9 cellular contexts compared by ENCODE assay signal in genomic region chr5:168290902-168291280, GRCh38. TPM values are rescaled to one million over a fixed set of nuclear protein-coding genes. Genes with fewer than 3 reads are reported as not detected.
DNase-seq lines count a peak whose midpoint lies in the region; FAIRE-seq and TF ChIP-seq lines count a peak whose summit lies in the region.
"Had no signal": no experiment of that assay in that cellular context is flagged by ENCODE, and none has a peak within 500 bp of the region (broad histone marks: within the 10 kb centered on the region; RNA-seq: fewer than 3 reads in every experiment).

No MANE protein-coding gene starts in this region.

- H3K9me3 ChIP-seq in HUES6 (ENCODE audit: control insufficient read depth, insufficient read depth, low read depth, low read length) (no peaks in the 10 kb centered on the region), mucosa of rectum (ENCODE audit: control insufficient read depth in 2 of 2, low read length in 2 of 2) (no peaks in the 10 kb centered on the region), uterus (no peaks in the 10 kb centered on the region)
- H3K9me3 ChIP-seq: ovary had no signal

- peak overlapping the region; percentile 83 for H3K4me3 ChIP-seq in ACC112 (ENCODE audit: low read depth, low read length)
- H3K4me3 ChIP-seq in HUES6 (ENCODE audit: low read depth, low read length), result peak overlapping the region; percentile 63
- peak overlapping the region; percentile 61 for H3K4me3 ChIP-seq in bronchial epithelial cell (ENCODE audit: low read depth, low read length)
- H3K4me3 ChIP-seq in mucosa of rectum (ENCODE audit: low read length in 2 of 2), result peak overlapping the region; percentile 58 to 64
- H3K4me3 ChIP-seq in uterus, result no peak overlapping the region
- H3K4me3 ChIP-seq: ovary had no signal

- H3K9ac ChIP-seq in HUES6 (ENCODE audit: low read length) (no peak overlapping the region), mucosa of rectum (ENCODE audit: low read depth in 1 of 2, low read length in 2 of 2) (peak overlapping the region; percentile 56 to 60)

- H3K36me3 ChIP-seq in ACC112 (ENCODE audit: insufficient read depth, low read length) (no peaks in the 10 kb centered on the region), HUES6 (ENCODE audit: control insufficient read depth, insufficient read depth, low read length) (no peaks in the 10 kb centered on the region), bronchial epithelial cell (ENCODE audit: control insufficient read depth, insufficient read depth, low read length) (peaks cover 1% of the 10 kb centered on the region), mucosa of rectum (ENCODE audit: control insufficient read depth in 2 of 2, insufficient read depth in 2 of 2, low read length in 2 of 2) (no peaks in the 10 kb centered on the region), uterus (no peaks in the 10 kb centered on the region)
- H3K36me3 ChIP-seq: ovary had no signal

- peak overlapping the region; percentile 83 for H2AFZ ChIP-seq in ACC112 (ENCODE audit: low read length, unreplicated experiment)

- DNase-seq in bronchial epithelial cell (ENCODE audit: low read depth), result no peak
- DNase-seq in activated effector memory CD4-positive, alpha-beta T cell treated with anti-CD3 and anti-CD28 coated beads, Interleukin-2, amount 50 U/mL, for 16 hours, result no peak
- DNase-seq in NOMO-1 treated with dmso at 0.1 percent for 144 hours (lab: John Stamatoyannopoulos, UW; ENCODE audit: unreplicated experiment), result no peak
- DNase-seq in uterus, result no peak
- no peak for DNase-seq in SW480 (ENCODE audit: low spot score)

- no peak for FAIRE-seq in bronchial epithelial cell (lab: Jason Lieb, UNC)

- H3K4me1 ChIP-seq in ACC112 (ENCODE audit: control insufficient read depth, insufficient read depth, low read length, unreplicated experiment), result peaks cover 12% of the 10 kb centered on the region
- peaks cover 31% of the 10 kb centered on the region for H3K4me1 ChIP-seq in HUES6 (ENCODE audit: control insufficient read depth, insufficient read depth, low read length)
- peaks cover 6 to 13% of the 10 kb centered on the region in 2 donors for H3K4me1 ChIP-seq in mucosa of rectum (ENCODE audit: control insufficient read depth in 2 of 2, insufficient read depth in 2 of 2, low read length in 2 of 2)
- peaks cover 0 to 7% of the 10 kb centered on the region in 2 donors for H3K4me1 ChIP-seq in uterus

- H3K27ac ChIP-seq in ACC112 (ENCODE audit: low read depth, low read length), result no peak overlapping the region
- H3K27ac ChIP-seq in HUES6 (ENCODE audit: low read depth, low read length), result no peak overlapping the region
- H3K27ac ChIP-seq in mucosa of rectum (ENCODE audit: low read depth in 2 of 2, low read length in 2 of 2), result peak overlapping the region; percentile 52 to 60
- no peak overlapping the region for H3K27ac ChIP-seq in uterus
- H3K27ac ChIP-seq: ovary had no signal

- intact Hi-C loops in uterus (cut with DNase I; ENCODE audit: low total_unique reads), result no loop called here

- peaks cover 5% of the 10 kb centered on the region for H3K79me2 ChIP-seq in ACC112 (ENCODE audit: control insufficient read depth, insufficient read depth, low read length, unreplicated experiment)

- no peak for TF ChIP-seq CTCF in bronchial epithelial cell (IDR thresholded peaks at IDR 0.05; ENCODE audit: insufficient read depth, low read length, severe bottlenecking)
- no peak for TF ChIP-seq CTCF in uterus (IDR thresholded peaks at IDR 0.05)

- no peak for TF ChIP-seq POLR2A in uterus (IDR thresholded peaks at IDR 0.05)

- peaks cover 4% of the 10 kb centered on the region; the same call in 1 of the 2 replicates for H3K27me3 ChIP-seq in ACC112 (ENCODE audit: insufficient read depth, low read length)
- H3K27me3 ChIP-seq in HUES6 (ENCODE audit: control insufficient read depth, insufficient read depth, low read length), result peaks cover 14% of the 10 kb centered on the region; the same call in 1 of the 2 replicates
- H3K27me3 ChIP-seq in bronchial epithelial cell (ENCODE audit: control insufficient read depth, insufficient read depth, low read length), result no peaks in the 10 kb centered on the region
- peaks cover 0 to 9% of the 10 kb centered on the region in 2 donors for H3K27me3 ChIP-seq in mucosa of rectum (ENCODE audit: control insufficient read depth in 2 of 2, insufficient read depth in 2 of 2, low read length in 2 of 2)
- H3K27me3 ChIP-seq in uterus, result peaks cover 5 to 25% of the 10 kb centered on the region in 2 donors
- H3K27me3 ChIP-seq: ovary had no signal

RNA-seq across cellular contexts. Expression of gene WWC1, which starts 0.6 kb away (rescaled TPM):
- 20.8 and 23.2 TPM in 2 replicates for total RNA-seq in bronchial epithelial cell
- 1 to 10 TPM in 2 of 4 donors, under 1 TPM in 1, not detected in 1; under 0.01 to 8.7 (median 1.9) TPM for total RNA-seq in uterus

Comparison
In these comparisons a context has a peak if more than half of its experiments do, and no peak if none do; other contexts are left out.
1. H3K27ac ChIP-seq: peak in mucosa of rectum (2 of 2); none in ACC112 (single experiment), HUES6 (single experiment) and uterus (0 of 2).
2. H3K4me3 ChIP-seq: peak in ACC112 (single experiment), HUES6 (single experiment), bronchial epithelial cell (single experiment) and mucosa of rectum (2 of 2); none in uterus (0 of 2).